ENCODE assay signal across 23 cellular contexts in genomic region chr2:182482511-182482910, GRCh38. TPM values are rescaled to one million over a fixed set of nuclear protein-coding genes. Genes with fewer than 3 reads are reported as not detected.
DNase-seq lines count a peak whose midpoint lies in the region; ATAC-seq, FAIRE-seq and TF ChIP-seq lines count a peak whose summit lies in the region.
"Had no signal": no experiment of that assay in that cellular context is flagged by ENCODE, and none has a peak within 500 bp of the region (broad histone marks: within the 10 kb centered on the region; RNA-seq: fewer than 3 reads in every experiment).

No MANE protein-coding gene starts in this region.

- H3K4me1 ChIP-seq in adipocyte (ENCODE audit: control insufficient read depth, insufficient read depth, low read length) (peaks cover 17% of the 10 kb centered on the region), SK-N-SH (ENCODE audit: control insufficient read depth in 1 of 2, insufficient read depth in 2 of 2, low read depth in 1 of 2, low read length in 1 of 2) (no peaks in the 10 kb centered on the region)
- H3K4me1 ChIP-seq: SJCRH30 had no signal

- no peak overlapping the region for H3K27ac Mint-ChIP-seq in CD4-positive, alpha-beta T cell
- H3K27ac Mint-ChIP-seq: CD8-positive, alpha-beta T cell had no signal

- WGBS in SK-N-SH (ENCODE audit: low lambda C conversion rate), result 89% methylated on average over 2 of the region's 2 CpGs

- H3K27ac ChIP-seq in CD4-positive, alpha-beta T cell (ENCODE audit: low read depth, low read length), result no peak overlapping the region
- H3K27ac ChIP-seq in SK-N-SH (ENCODE audit: low read depth in 2 of 2, low read length in 1 of 2), result no peak overlapping the region
- H3K27ac ChIP-seq: BLaER1, SJCRH30 had no signal

- no peak for ATAC-seq in CD4-positive, alpha-beta T cell (ENCODE audit: poor library complexity)
- ATAC-seq: CD8-positive, alpha-beta T cell; HCT116; Panc1 had no signal

- no peak overlapping the region for H3K4me2 ChIP-seq in SK-N-SH
- H3K4me2 ChIP-seq: BLaER1 had no signal

- H3F3A ChIP-seq in SK-N-SH (replicated peaks; ENCODE audit: insufficient read depth), result no peaks in the 10 kb centered on the region

- H3K4me1 Mint-ChIP-seq in CD4-positive, alpha-beta T cell (ENCODE audit: low read depth), result no peaks in the 10 kb centered on the region

- no peaks in the 10 kb centered on the region for H4K20me1 ChIP-seq in SK-N-SH (ENCODE audit: insufficient read depth)
- H4K20me1 ChIP-seq: BLaER1 had no signal

- H3K27me3 ChIP-seq in adipocyte (replicated peaks; ENCODE audit: control insufficient read depth, insufficient read depth, low read length) (no peaks in the 10 kb centered on the region), SK-N-SH (ENCODE audit: insufficient read depth) (no peaks in the 10 kb centered on the region)
- H3K27me3 ChIP-seq in CD4-positive, alpha-beta T cell (ENCODE audit: control insufficient read depth, insufficient read depth, low read length), result no peaks in the 10 kb centered on the region
- H3K27me3 ChIP-seq: BLaER1, SJCRH30 had no signal

- H3K9ac ChIP-seq in adipocyte (ENCODE audit: low read length) (no peak overlapping the region), SK-N-SH (no peak overlapping the region)
- H3K9ac ChIP-seq: BLaER1 had no signal

- no peaks in the 10 kb centered on the region for H3K27me3 Mint-ChIP-seq in CD4-positive, alpha-beta T cell

- no peaks in the 10 kb centered on the region for H3K9me2 ChIP-seq in SK-N-SH

- no peak for TF ChIP-seq RAD21 in SK-N-SH (IDR thresholded peaks at IDR 0.05; ENCODE audit: low read length)

- POLR2A ChIA-PET in CD4-positive, alpha-beta T cell (lab: Charles Lee), result no interaction called here
- POLR2A ChIA-PET in SK-N-SH (lab: Yijun Ruan, JAX), result no interaction called here

- H3K79me2 ChIP-seq in SK-N-SH (ENCODE audit: insufficient read depth), result no peaks in the 10 kb centered on the region; the same call in 1 of the 2 replicates

- intact Hi-C loops in CD4-positive, alpha-beta T cell (cut with DNase I, micrococcal nuclease), result no loop called here

- H3K4me3 ChIP-seq in adipocyte (ENCODE audit: low read length), result no peak overlapping the region
- no peak overlapping the region for H3K4me3 ChIP-seq in SK-N-SH (ENCODE audit: low read depth in 2 of 2, low read length in 1 of 2)
- H3K4me3 ChIP-seq: BLaER1, SJCRH30 had no signal

- FAIRE-seq in RCC 7860 (lab: Jason Lieb, UNC), result no peak
- FAIRE-seq: GM19239 had no signal

- H3K36me3 Mint-ChIP-seq in CD4-positive, alpha-beta T cell (ENCODE audit: low read depth), result no peaks in the 10 kb centered on the region
- H3K36me3 Mint-ChIP-seq: CD8-positive, alpha-beta T cell had no signal

- CTCF ChIA-PET in CD4-positive, alpha-beta T cell (lab: Charles Lee), result no interaction called here
- CTCF ChIA-PET in SK-N-SH (lab: Yijun Ruan, JAX), result interaction anchor here (0.6 to 1.0 kb wide), 2 partner anchors 10 to 459 kb away, joined by 3 read pairs; no protein-coding TSS in a partner anchor

- H2AFZ ChIP-seq in SK-N-SH (ENCODE audit: low read depth), result no peak overlapping the region

- no peaks in the 10 kb centered on the region for H3K9me3 Mint-ChIP-seq in CD4-positive, alpha-beta T cell
- H3K9me3 Mint-ChIP-seq: CD8-positive, alpha-beta T cell had no signal

- no peak overlapping the region for H3K4me3 Mint-ChIP-seq in CD4-positive, alpha-beta T cell
- H3K4me3 Mint-ChIP-seq: CD8-positive, alpha-beta T cell had no signal

- H3K36me3 ChIP-seq in adipocyte (ENCODE audit: control insufficient read depth, insufficient read depth, low read length, severe bottlenecking) (no peaks in the 10 kb centered on the region), SK-N-SH (replicated peaks in 1 of 2; ENCODE audit: control insufficient read depth in 1 of 2, insufficient read depth in 2 of 2, low read length in 1 of 2) (no peaks in the 10 kb centered on the region)
- H3K36me3 ChIP-seq: BLaER1, SJCRH30 had no signal

- DNase-seq in NCI-H146 (lab: John Stamatoyannopoulos, UW), result peak; percentile 34
- DNase-seq in adipocyte (ENCODE audit: low read depth), result peak; percentile 13
- peak; percentile 35 for DNase-seq in foreskin melanocyte
- peak; percentile 23 for DNase-seq in renal cortical epithelial cell (ENCODE audit: low read depth)
- DNase-seq in CD4-positive, alpha-beta T cell, result no peak
- no peak for DNase-seq in ecto neural progenitor cell (ENCODE audit: low spot score)
- DNase-seq in SK-N-SH, result no peak
- no peak for DNase-seq in RCC 7860 (ENCODE audit: low spot score)
- DNase-seq: Calu3; CD8-positive, alpha-beta T cell; GF-D8; GOT3; Kasumi-1; NCI-H1417; NCI-H187 treated with DMSO at 0.1 percent for 48 hours; NCI-H774; NK-92 treated with Interleukin-12 subunit alpha and Interleukin-12 subunit beta, amount 100 ng/mL, for 24 hours; SJCRH30 had no signal

- TF ChIP-seq CTCF in CD4-positive, alpha-beta T cell (IDR thresholded peaks at IDR 0.05), result no peak
- TF ChIP-seq CTCF in SK-N-SH (IDR thresholded peaks at IDR 0.05), result no peak

- H3K9me3 ChIP-seq in adipocyte (ENCODE audit: control insufficient read depth, low read length) (no peaks in the 10 kb centered on the region), SK-N-SH (no peaks in the 10 kb centered on the region)
- no peaks in the 10 kb centered on the region for H3K9me3 ChIP-seq in CD4-positive, alpha-beta T cell (ENCODE audit: control insufficient read depth, low read length)
- H3K9me3 ChIP-seq: BLaER1, SJCRH30 had no signal

- TF ChIP-seq EP300 in SK-N-SH (IDR thresholded peaks at IDR 0.05; ENCODE audit: borderline replicate concordance in 1 of 2, low read depth in 1 of 2, low read length in 1 of 2), result no peak

TF ChIP-seq in SK-N-SH, 30 proteins besides CTCF, POLR2A, EP300 and RAD21:
- TF ChIP-seq TAF1 (IDR thresholded peaks at IDR 0.05; ENCODE audit: borderline replicate concordance, low read depth, low read length) (no peak), TCF12 (IDR thresholded peaks at IDR 0.05) (no peak), USF2 (IDR thresholded peaks at IDR 0.05; ENCODE audit: borderline replicate concordance, low read depth, low read length) (no peak), CHD2 (IDR thresholded peaks at IDR 0.05; ENCODE audit: low read length, partially characterized antibody) (no peak), MAX (IDR thresholded peaks at IDR 0.05; ENCODE audit: low read depth) (no peak), SMC3 (IDR thresholded peaks at IDR 0.05; ENCODE audit: low read depth, low read length) (no peak), FOXJ3 (CRISPR knock-in tag; IDR thresholded peaks at IDR 0.05) (no peak), ELF1 (IDR thresholded peaks at IDR 0.05) (no peak), RCOR1 (IDR thresholded peaks at IDR 0.05; ENCODE audit: low read length) (no peak), TEAD4 (IDR thresholded peaks at IDR 0.05; ENCODE audit: borderline replicate concordance, insufficient read depth) (no peak), FOXM1 (IDR thresholded peaks at IDR 0.05; ENCODE audit: low read depth) (no peak), ZBTB33 (IDR thresholded peaks at IDR 0.05; ENCODE audit: borderline replicate concordance, low read depth) (no peak)
TF ChIP-seq in SK-N-SH: peak in this region for 0.

RNA-seq across cellular contexts. Expression of gene PDE1A, which starts 55.7 kb away (rescaled TPM):
- total RNA-seq in renal cortical epithelial cell, result 3.8 and 203 TPM in 2 replicates
- not detected for total RNA-seq in CD4-positive, alpha-beta T cell
- polyA plus RNA-seq in SK-N-SH (2012; rRNA removed), result 0.08 and 0.10 TPM in 2 replicates
- polyA plus RNA-seq in SK-N-SH (2012; cell fraction: cytosol; rRNA removed), result 0.13 and 0.14 TPM in 2 replicates
- 0.04 and 0.05 TPM in 2 replicates for polyA plus RNA-seq in SK-N-SH (2012; cell fraction: nucleus; rRNA removed)
- total RNA-seq: CD8-positive, alpha-beta T cell; Daoy had no signal

Comparison
In these comparisons a context has a peak if more than half of its experiments do, and no peak if none do; other contexts are left out.
1. DNase-seq: peak in NCI-H146 (single experiment), adipocyte (single experiment), foreskin melanocyte (single experiment) and renal cortical epithelial cell (single experiment); none in CD4-positive, alpha-beta T cell (0 of 10), ecto neural progenitor cell (single experiment), SK-N-SH (single experiment) and RCC 7860 (single experiment).